ENCODE assay signal across 17 cellular contexts in genomic region chr2:100983684-100984310, GRCh38. TPM values are rescaled to one million over a fixed set of nuclear protein-coding genes. Genes with fewer than 3 reads are reported as not detected.
DNase-seq lines count a peak whose midpoint lies in the region; ATAC-seq, FAIRE-seq and TF ChIP-seq lines count a peak whose summit lies in the region.
"Had no signal": no experiment of that assay in that cellular context is flagged by ENCODE, and none has a peak within 500 bp of the region (broad histone marks: within the 10 kb centered on the region; RNA-seq: fewer than 3 reads in every experiment).

No MANE protein-coding gene starts in this region.

- H3K27ac ChIP-seq in GM23338 (ENCODE audit: low read depth) (no peak overlapping the region), angular gyrus (ENCODE audit: low read depth, low read length) (peak overlapping the region; percentile 56), left ventricle myocardium inferior (replicated peaks) (peak overlapping the region; percentile 24), pancreas (no peak overlapping the region)

- H3K4me1 Mint-ChIP-seq in GM23338: peaks cover 22% of the 10 kb centered on the region

- no peak for TF ChIP-seq POLR2A in GM18505 (IDR thresholded peaks at IDR 0.05; ENCODE audit: borderline replicate concordance, extremely low read depth, insufficient read depth, insufficient read length)

- H3K4me3 Mint-ChIP-seq in GM23338: no peak overlapping the region
- H3K4me3 Mint-ChIP-seq: activated T-cell treated with anti-CD3 and anti-CD28 coated beads, Interleukin-2, amount 50 U/mL, for 72 hours; CD8-positive, alpha-beta T cell; H9; natural killer cell treated with Interleukin-12 subunit alpha and Interleukin-12 subunit beta and Interleukin-15 and Interleukin-18, amount 100 ng/mL, for 72 hours; stimulated activated naive CD8-positive, alpha-beta T cell treated with anti-CD3 and anti-CD28 coated beads, Interleukin-15, amount 100 ng/mL, for 72 hours; T-cell had no signal

- intact Hi-C loops in left ventricle myocardium inferior (cut with micrococcal nuclease): loop anchor here (2.0 kb wide), 1 partner anchor 253 kb away; no protein-coding TSS in a partner anchor
- intact Hi-C loops in pancreas (cut with DNase I): loop anchor here in 2 of 3 donors (5.0 to 10.0 kb wide), 3 partner anchors 249 to 371 kb away; no protein-coding TSS in a partner anchor

- H2AFZ ChIP-seq in GM23338: no peak overlapping the region

- no peak overlapping the region for H3K27ac Mint-ChIP-seq in GM23338
- H3K27ac Mint-ChIP-seq: activated T-cell treated with anti-CD3 and anti-CD28 coated beads, Interleukin-2, amount 50 U/mL, for 72 hours; CD8-positive, alpha-beta T cell; natural killer cell treated with Interleukin-12 subunit alpha and Interleukin-12 subunit beta and Interleukin-15 and Interleukin-18, amount 100 ng/mL, for 72 hours; T-cell had no signal

- peaks cover 6% of the 10 kb centered on the region; the same call in 1 of the 2 replicates for H3K4me1 ChIP-seq in GM23338 (ENCODE audit: insufficient read depth)
- peaks cover 4% of the 10 kb centered on the region for H3K4me1 ChIP-seq in left ventricle myocardium inferior
- no peaks in the 10 kb centered on the region for H3K4me1 ChIP-seq in pancreas
- H3K4me1 ChIP-seq in BE2C: no peaks in the 10 kb centered on the region

- no peaks in the 10 kb centered on the region for H3K27me3 Mint-ChIP-seq in GM23338 (ENCODE audit: insufficient read depth, low read depth, poor library complexity)
- H3K27me3 Mint-ChIP-seq: stimulated activated naive CD8-positive, alpha-beta T cell treated with anti-CD3 and anti-CD28 coated beads, Interleukin-15, amount 100 ng/mL, for 72 hours had no signal

- H3K4me3 ChIP-seq in GM23338 (no peak overlapping the region), left ventricle myocardium inferior (no peak overlapping the region), pancreas (no peak overlapping the region), BE2C (ENCODE audit: low read depth, low read length) (no peak overlapping the region)

- no peaks in the 10 kb centered on the region for H3K9me3 ChIP-seq in left ventricle myocardium inferior (replicated peaks)
- no peaks in the 10 kb centered on the region for H3K9me3 ChIP-seq in pancreas
- no peaks in the 10 kb centered on the region for H3K9me3 ChIP-seq in BE2C

- DNase-seq in GM23338 (ENCODE audit: low spot score) (no peak), left ventricle myocardium inferior (no peak), pancreas (no peak), BE2C (no peak), NCI-H2227 (lab: John Stamatoyannopoulos, UW; ENCODE audit: unreplicated experiment) (no peak)
- DNase-seq: activated CD4-positive, alpha-beta T cell treated with anti-CD3 and anti-CD28 coated beads, Interleukin-2, amount 50 U/mL, for 4 hours; activated T-cell treated with anti-CD3 and anti-CD28 coated beads, Interleukin-2, amount 50 U/mL, for 72 hours; CD8-positive, alpha-beta T cell; cerebellar nuclear complex; H9; NCI-H1436 treated with DMSO at 0.1 percent for 48 hours; stimulated activated naive CD8-positive, alpha-beta T cell treated with anti-CD3 and anti-CD28 coated beads, Interleukin-15, amount 100 ng/mL, for 72 hours; T-cell had no signal

- H3K9me3 Mint-ChIP-seq in GM23338: no peaks in the 10 kb centered on the region
- H3K9me3 Mint-ChIP-seq: activated T-cell treated with anti-CD3 and anti-CD28 coated beads, Interleukin-2, amount 50 U/mL, for 72 hours; CD8-positive, alpha-beta T cell; H9; natural killer cell treated with Interleukin-12 subunit alpha and Interleukin-12 subunit beta and Interleukin-15 and Interleukin-18, amount 100 ng/mL, for 72 hours; stimulated activated naive CD8-positive, alpha-beta T cell treated with anti-CD3 and anti-CD28 coated beads, Interleukin-15, amount 100 ng/mL, for 72 hours; T-cell had no signal

- no peaks in the 10 kb centered on the region for H3K79me2 ChIP-seq in GM23338 (replicated peaks; ENCODE audit: insufficient read depth)

- H3K9me2 ChIP-seq in GM23338 (ENCODE audit: insufficient read depth): no peaks in the 10 kb centered on the region

- no peak overlapping the region for H3K4me2 ChIP-seq in GM23338

- H4K20me1 ChIP-seq in GM23338 (replicated peaks; ENCODE audit: insufficient read depth): no peaks in the 10 kb centered on the region

- H3K27me3 ChIP-seq in GM23338 (ENCODE audit: insufficient read depth) (no peaks in the 10 kb centered on the region), left ventricle myocardium inferior (ENCODE audit: low read depth) (no peaks in the 10 kb centered on the region), pancreas (no peaks in the 10 kb centered on the region), BE2C (no peaks in the 10 kb centered on the region)

- no peaks in the 10 kb centered on the region; the same call in 1 of the 2 replicates for H3K36me3 ChIP-seq in GM23338 (ENCODE audit: insufficient read depth)
- peaks cover 30% of the 10 kb centered on the region for H3K36me3 ChIP-seq in left ventricle myocardium inferior
- H3K36me3 ChIP-seq in pancreas: peaks cover 0 to 11% (median 5%) of the 10 kb centered on the region in 3 donors
- no peaks in the 10 kb centered on the region for H3K36me3 ChIP-seq in BE2C

- no peak for FAIRE-seq in pancreas (lab: Jason Lieb, UNC)

- WGBS in pancreas, 2 donors: 54 to 60% methylated on average over 11 of the region's 11 CpGs

- no peaks in the 10 kb centered on the region for H3F3A ChIP-seq in GM23338 (replicated peaks; ENCODE audit: low read depth)

- TF ChIP-seq CTCF in GM23338 (conservative IDR thresholded peaks at IDR 0.05; ENCODE audit: low read depth in 2 of 2): no peak
- no peak for TF ChIP-seq CTCF in left ventricle myocardium inferior (IDR thresholded peaks at IDR 0.05; ENCODE audit: borderline replicate concordance)
- TF ChIP-seq CTCF in pancreas (IDR thresholded peaks at IDR 0.05): no peak
- TF ChIP-seq CTCF in BE2C (IDR thresholded peaks at IDR 0.05; ENCODE audit: low read depth, low read length): no peak

- no peaks in the 10 kb centered on the region for H3K36me3 Mint-ChIP-seq in GM23338 (ENCODE audit: low read depth)
- H3K36me3 Mint-ChIP-seq: natural killer cell treated with Interleukin-12 subunit alpha and Interleukin-12 subunit beta and Interleukin-15 and Interleukin-18, amount 100 ng/mL, for 72 hours; T-cell had no signal

- ATAC-seq in GM23338: peak; percentile 15; the same call in 2 of the 3 replicates
- ATAC-seq in pancreas: peak in 3 of 4 donors; percentile 36 to 67 (median 62)
- no peak for ATAC-seq in GM18505 (IDR thresholded peaks at IDR 0.05; ENCODE audit: unreplicated experiment)
- ATAC-seq in activated CD4-positive, CD25-positive, alpha-beta regulatory T cell treated with anti-CD3 and anti-CD28 coated beads, Interleukin-2, amount 50 U/mL, for 24 hours: no peak
- ATAC-seq: CD8-positive, alpha-beta T cell; natural killer cell treated with Interleukin-12 subunit alpha and Interleukin-12 subunit beta and Interleukin-15 and Interleukin-18, amount 100 ng/mL, for 72 hours; T-cell had no signal

TF ChIP-seq in GM23338, 12 proteins besides CTCF, POLR2A, EP300 and RAD21 (continues in another document):
- no peak for TF ChIP-seq JUNB (IDR thresholded peaks at IDR 0.05; ENCODE audit: unreplicated experiment)
- TF ChIP-seq ZNF331 (CRISPR knock-in tag; IDR thresholded peaks at IDR 0.05; ENCODE audit: low read depth): no peak
- TF ChIP-seq ETS1 (IDR thresholded peaks at IDR 0.05): no peak
- TF ChIP-seq ZNF114 (CRISPR knock-in tag; IDR thresholded peaks at IDR 0.05): no peak
- TF ChIP-seq STAT1 (IDR thresholded peaks at IDR 0.05; ENCODE audit: unreplicated experiment): no peak
- TF ChIP-seq CREB1 (CRISPR knock-in tag; IDR thresholded peaks at IDR 0.05; ENCODE audit: low read depth): no peak
- TF ChIP-seq POLR2AphosphoS5 (IDR thresholded peaks at IDR 0.05; ENCODE audit: low read depth): no peak
- TF ChIP-seq EZH2phosphoT487 (IDR thresholded peaks at IDR 0.05; ENCODE audit: unreplicated experiment): no peak
- no peak for TF ChIP-seq EZH2 (IDR thresholded peaks at IDR 0.05; ENCODE audit: low read depth, unreplicated experiment)

RNA-seq across cellular contexts. Expression of gene RPL31, which starts 18.3 kb away (rescaled TPM):
- 819 and 926 TPM in 2 replicates for total RNA-seq in GM23338 (2014; rRNA removed; shearing (Covaris generic))
- polyA plus RNA-seq in GM23338 (2016; fragmentation: Nextera tagmentation; extraction: Ambion mirVana) (3,213 and 3,415 TPM in 2 replicates), pancreas (1,000 to 10,000 TPM; 2,539 to 3,410 TPM)
- total RNA-seq in left ventricle myocardium inferior (803 TPM), pancreas (1,000 to 10,000 TPM in 1 of 6 donors, 100 to 1,000 TPM in 5; 583 to 1,055 (median 904) TPM)
- 925 TPM for polyA plus RNA-seq in BE2C (2012; ENCODE audit: insufficient read depth, insufficient read length, low read depth)

Comparison
In these comparisons a context has a peak if more than half of its experiments do, and no peak if none do; other contexts are left out.
1. ATAC-seq: peak in GM23338 (single experiment) and pancreas (3 of 4); none in GM18505 (single experiment) and activated CD4-positive, CD25-positive, alpha-beta regulatory T cell treated with anti-CD3 and anti-CD28 coated beads, Interleukin-2, amount 50 U/mL, for 24 hours (0 of 2).
2. H3K27ac ChIP-seq: peak in angular gyrus (single experiment) and left ventricle myocardium inferior (single experiment); none in GM23338 (single experiment) and pancreas (0 of 4).